Comparison of ENCODE assay signal across 9 cellular contexts in genomic region chr13:44433863-44434262, GRCh38.
DNase-seq lines count a peak whose midpoint lies in the region; ATAC-seq and TF ChIP-seq lines count a peak whose summit lies in the region.
"Had no signal": no experiment of that assay in that cellular context is flagged by ENCODE, and none has a peak within 500 bp of the region (broad histone marks: within the 10 kb centered on the region; RNA-seq: fewer than 3 reads in every experiment).

No MANE protein-coding gene starts in this region.

- H3K9me3 Mint-ChIP-seq in CD14-positive monocyte, result no peaks in the 10 kb centered on the region

- peak overlapping the region; percentile 97 for H3K4me3 ChIP-seq in parathyroid adenoma (ENCODE audit: low read depth, low read length)

- H3K9me3 ChIP-seq in T-helper 17 cell (ENCODE audit: control insufficient read depth, low read length, poor library complexity, severe bottlenecking) (no peaks in the 10 kb centered on the region), parathyroid adenoma (ENCODE audit: control insufficient read depth, low read length) (no peaks in the 10 kb centered on the region)

- TF ChIP-seq CTCF in CD14-positive monocyte (IDR thresholded peaks at IDR 0.05), result no peak
- no peak for TF ChIP-seq CTCF in foreskin keratinocyte (conservative IDR thresholded peaks at IDR 0.05)
- TF ChIP-seq CTCF in parathyroid adenoma (IDR thresholded peaks at IDR 0.05), result no peak

- H3K27me3 ChIP-seq in foreskin keratinocyte (no peaks in the 10 kb centered on the region), parathyroid adenoma (ENCODE audit: control insufficient read depth, insufficient read depth, low read length) (no peaks in the 10 kb centered on the region)

- H3K4me3 Mint-ChIP-seq in CD14-positive monocyte, result peak overlapping the region; percentile 37 to 39
- peak overlapping the region; percentile 61 for H3K4me3 Mint-ChIP-seq in T-helper 17 cell

- H3K79me2 ChIP-seq in parathyroid adenoma, result no peaks in the 10 kb centered on the region

- H3K4me2 ChIP-seq in parathyroid adenoma (ENCODE audit: low read length), result peak overlapping the region; percentile 57

- DNase-seq in CD14-positive monocyte (ENCODE audit: low spot score) (no peak), T-helper 17 cell (no peak), foreskin keratinocyte (no peak), SHP77 (lab: John Stamatoyannopoulos, UW) (no peak)
- DNase-seq: MV-4-11 had no signal

- no peak overlapping the region for H2AFZ ChIP-seq in parathyroid adenoma

- H3K27ac ChIP-seq in foreskin keratinocyte, result peak overlapping the region; percentile 91
- no peak overlapping the region for H3K27ac ChIP-seq in parathyroid adenoma

- H3K4me1 Mint-ChIP-seq in CD14-positive monocyte, result peaks cover 15% of the 10 kb centered on the region
- peaks cover 16% of the 10 kb centered on the region for H3K4me1 Mint-ChIP-seq in T-helper 17 cell

- ATAC-seq in T-helper 17 cell (no peak), foreskin keratinocyte (no peak), HG03095 (IDR thresholded peaks at IDR 0.05; ENCODE audit: unreplicated experiment) (no peak), HG03520 (IDR thresholded peaks at IDR 0.05; ENCODE audit: unreplicated experiment) (no peak), GM21360 (IDR thresholded peaks at IDR 0.05; ENCODE audit: unreplicated experiment) (no peak)

- H3K27ac Mint-ChIP-seq in CD14-positive monocyte, result peak overlapping the region in 3 of 7 donors; percentile 6 to 76 (median 56)
- H3K27ac Mint-ChIP-seq in T-helper 17 cell, result peak overlapping the region; percentile 75

- peaks cover 9 to 21% of the 10 kb centered on the region in 2 donors for H3K36me3 Mint-ChIP-seq in CD14-positive monocyte
- H3K36me3 Mint-ChIP-seq in T-helper 17 cell (ENCODE audit: low read depth), result no peaks in the 10 kb centered on the region

- peaks cover 11 to 23% (median 13%) of the 10 kb centered on the region in 3 donors for H3K27me3 Mint-ChIP-seq in CD14-positive monocyte (ENCODE audit: low read depth in 3 of 3)
- H3K27me3 Mint-ChIP-seq in T-helper 17 cell, result peaks cover 4% of the 10 kb centered on the region

- peaks cover 7% of the 10 kb centered on the region for H3K4me1 ChIP-seq in foreskin keratinocyte
- no peaks in the 10 kb centered on the region for H3K4me1 ChIP-seq in parathyroid adenoma

- no peaks in the 10 kb centered on the region for H3K36me3 ChIP-seq in parathyroid adenoma (ENCODE audit: control insufficient read depth, insufficient read depth, low read length)

- H3K9ac ChIP-seq in parathyroid adenoma, result no peak overlapping the region

- intact Hi-C loops in CD14-positive monocyte (cut with micrococcal nuclease), result loop anchor here in 1 of 2 donors (10.0 kb wide), 2 partner anchors 129 to 249 kb away; no protein-coding TSS in a partner anchor
